11 cellular contexts compared by ENCODE assay signal in the genomic region with DNA sequence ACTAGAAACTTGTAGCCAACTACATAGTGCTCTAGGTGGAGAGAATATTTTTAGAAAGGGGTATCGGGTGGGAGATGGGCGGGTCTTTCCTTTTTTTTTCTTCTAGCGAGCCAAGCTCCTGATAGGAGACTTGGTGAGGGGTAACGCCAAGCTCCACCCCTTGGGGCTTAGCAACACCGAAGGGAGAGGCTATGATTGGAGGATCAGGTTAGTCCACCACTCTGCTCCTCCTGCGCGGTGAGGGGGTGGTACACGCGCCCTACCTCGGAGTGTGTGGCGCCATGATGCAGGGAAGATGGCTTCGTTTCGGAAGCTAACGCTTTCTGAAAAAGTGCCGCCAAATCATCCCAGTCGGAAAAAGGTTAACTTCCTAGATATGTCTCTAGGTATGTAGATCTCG. TPM values are rescaled to one million over a fixed set of nuclear protein-coding genes. Genes with fewer than 3 reads are reported as not detected.
"Had no signal": no experiment of that assay in that cellular context is flagged by ENCODE, and none has a peak within 500 bp of the region (broad histone marks: within the 10 kb centered on the region; RNA-seq: fewer than 3 reads in every experiment).

A gene with protein sequence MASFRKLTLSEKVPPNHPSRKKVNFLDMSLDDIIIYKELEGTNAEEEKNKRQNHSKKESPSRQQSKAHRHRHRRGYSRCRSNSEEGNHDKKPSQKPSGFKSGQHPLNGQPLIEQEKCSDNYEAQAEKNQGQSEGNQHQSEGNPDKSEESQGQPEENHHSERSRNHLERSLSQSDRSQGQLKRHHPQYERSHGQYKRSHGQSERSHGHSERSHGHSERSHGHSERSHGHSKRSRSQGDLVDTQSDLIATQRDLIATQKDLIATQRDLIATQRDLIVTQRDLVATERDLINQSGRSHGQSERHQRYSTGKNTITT (plus strand): TSS at position 251 of the 400 bp plus-strand sequence. CDS start 45 bp downstream, at position 296.

- H3K9ac ChIP-seq: GM23248 had no signal

- H3K4me1 ChIP-seq: HAP-1 had no signal

- H3K36me3 ChIP-seq: HAP-1 had no signal

- H2AFZ ChIP-seq: GM23248 had no signal

- DNase-seq: GM23248, GOT3, H7, HFFc6, IMR-90, KBM-7 had no signal

- H3K27ac Mint-ChIP-seq: HFFc6 had no signal

- H3K4me3 ChIP-seq: GM23248, HAP-1 had no signal

- H3K27ac ChIP-seq: GM23248 had no signal

- H3K9me3 ChIP-seq: HAP-1 had no signal

- FAIRE-seq: HTR-8/SVneo had no signal

- H3K9me3 Mint-ChIP-seq: HFFc6 had no signal

- ATAC-seq: HCT116 had no signal

- H3K4me3 Mint-ChIP-seq: HFFc6 had no signal

RNA-seq across cellular contexts. Expression of the gene that starts here (rescaled TPM):
- total RNA-seq: GM23248, H4, H7, HFFc6, HT-29, IMR-90 had no signal
- polyA plus RNA-seq: GM23248, IMR-90 had no signal
